In the genomic region with DNA sequence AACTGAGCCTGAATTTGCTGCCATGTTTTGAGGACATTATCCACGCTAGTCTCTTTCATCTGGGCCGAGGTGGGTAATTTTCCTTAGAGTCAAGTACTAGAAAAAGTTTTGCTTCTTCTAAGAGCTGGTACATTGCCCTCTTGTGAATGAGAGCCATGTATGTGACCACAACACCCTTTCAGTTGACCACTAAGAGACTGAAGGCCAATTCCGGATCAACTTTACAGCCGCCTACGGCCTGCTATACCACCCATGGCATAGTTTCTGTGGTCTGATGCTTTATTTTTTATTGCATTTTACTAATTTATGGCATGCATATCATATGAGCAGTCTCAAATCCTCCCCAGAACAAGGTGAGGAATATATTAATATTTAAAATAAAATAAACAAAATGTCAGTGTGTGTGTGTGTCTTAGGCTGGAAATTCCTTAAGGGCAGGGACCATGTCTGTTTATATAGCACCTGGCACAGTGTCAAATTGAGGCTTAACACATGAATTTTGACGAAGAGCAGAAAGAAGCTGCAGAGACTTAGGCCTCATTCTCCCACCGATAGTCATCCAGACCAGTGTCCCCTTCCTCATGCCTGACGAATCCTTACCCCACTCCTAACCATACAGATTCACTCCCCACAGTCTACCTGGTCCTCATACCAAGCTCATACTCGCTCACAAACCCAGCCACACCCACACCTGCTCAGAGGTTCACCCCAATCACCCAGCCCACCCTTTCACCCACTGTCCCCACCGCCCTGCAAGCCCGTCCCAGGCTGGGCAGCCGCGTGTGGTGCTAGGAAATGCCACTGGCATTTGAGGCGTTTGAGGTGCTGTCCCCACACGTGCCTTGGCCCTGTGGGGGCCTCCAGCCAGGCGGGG, we compare ENCODE assay signal across 18 cellular contexts. TPM values are rescaled to one million over a fixed set of nuclear protein-coding genes. Genes with fewer than 3 reads are reported as not detected.
DNase-seq lines count a peak whose midpoint lies in the region; ATAC-seq and TF ChIP-seq lines count a peak whose summit lies in the region.
"Had no signal": no experiment of that assay in that cellular context is flagged by ENCODE, and none has a peak within 500 bp of the region (broad histone marks: within the 10 kb centered on the region; RNA-seq: fewer than 3 reads in every experiment).

No MANE protein-coding gene starts in this region.

- H2BK12ac ChIP-seq in mesenchymal stem cell (ENCODE audit: low read length in 2 of 2): peak overlapping the region in 1 of 2 experiments; percentile 2

- H3K27me3 Mint-ChIP-seq in HFFc6 (ENCODE audit: insufficient read depth): peaks cover 6% of the 10 kb centered on the region; the same call in 1 of the 2 replicates
- H3K27me3 Mint-ChIP-seq: activated naive CD8-positive, alpha-beta T cell; CD4-positive, CD25-positive, alpha-beta regulatory T cell had no signal

- H3K79me1 ChIP-seq in mesenchymal stem cell (replicated peaks; ENCODE audit: low read length, poor library complexity, severe bottlenecking): peaks cover 5% of the 10 kb centered on the region

- no peak overlapping the region for H2AFZ ChIP-seq in mammary epithelial cell (ENCODE audit: low read depth, low read length)
- no peak overlapping the region for H2AFZ ChIP-seq in mesenchymal stem cell (ENCODE audit: low read depth, low read length)

- H3K36me3 Mint-ChIP-seq in HFFc6 (ENCODE audit: low read depth): no peaks in the 10 kb centered on the region
- H3K36me3 Mint-ChIP-seq: activated naive CD8-positive, alpha-beta T cell; CD4-positive, CD25-positive, alpha-beta regulatory T cell; stimulated activated memory B cell treated with anti-CD40 and anti-IgM and Interleukin-4, amounts not matched to agents 10 μg/mL and 1 μg/mL and 100 μg/mL, for 72 hours had no signal

- peak overlapping the region; percentile 22; the same call in 1 of the 2 replicates for H3K4me3 Mint-ChIP-seq in HFFc6
- H3K4me3 Mint-ChIP-seq: activated naive CD8-positive, alpha-beta T cell; CD4-positive, CD25-positive, alpha-beta regulatory T cell; stimulated activated memory B cell treated with anti-CD40 and anti-IgM and Interleukin-4, amounts not matched to agents 10 μg/mL and 1 μg/mL and 100 μg/mL, for 72 hours had no signal

- H4K91ac ChIP-seq in mesenchymal stem cell (ENCODE audit: low read length): peak overlapping the region; percentile 23

- no peak overlapping the region for H2BK15ac ChIP-seq in mesenchymal stem cell (ENCODE audit: low read depth, poor library complexity, severe bottlenecking)

- H3K27ac Mint-ChIP-seq in HFFc6: peak overlapping the region; percentile 68

- H2BK5ac ChIP-seq in mesenchymal stem cell (ENCODE audit: low read depth, low read length, poor library complexity, severe bottlenecking): peak overlapping the region; percentile 63

- H3K9me3 Mint-ChIP-seq in HFFc6: no peaks in the 10 kb centered on the region
- H3K9me3 Mint-ChIP-seq: CD4-positive, CD25-positive, alpha-beta regulatory T cell; stimulated activated memory B cell treated with anti-CD40 and anti-IgM and Interleukin-4, amounts not matched to agents 10 μg/mL and 1 μg/mL and 100 μg/mL, for 72 hours had no signal

- H3K27me3 ChIP-seq in mammary epithelial cell (ENCODE audit: insufficient read depth, low read length) (no peaks in the 10 kb centered on the region), mesenchymal stem cell (ENCODE audit: control insufficient read depth in 1 of 2, insufficient read depth in 1 of 2, low read length in 2 of 2) (no peaks in the 10 kb centered on the region)

- peak; percentile 70 for DNase-seq in ACHN
- peak; percentile 37 for DNase-seq in HFFc6
- DNase-seq in mammary epithelial cell: no peak
- DNase-seq in mesenchymal stem cell: peak; percentile 55
- no peak for DNase-seq in AG08395 (ENCODE audit: low spot score)
- no peak for DNase-seq in activated T-cell treated with anti-CD3 and anti-CD28 coated beads for 4 hours
- DNase-seq: CD4-positive, CD25-positive, alpha-beta regulatory T cell; cortex of kidney; GF-D8; GOT3; MM.1S; NCI-H2081; Right ventricle myocardium superior; stimulated activated CD4-positive, alpha-beta T cell treated with anti-CD3 and anti-CD28 coated beads, Interleukin-4, amount 100 ng/mL, for 4 hours had no signal

- in situ Hi-C loops in ACHN (cut with HindIII; ENCODE audit: low pct_ligation_motif_present, low pct_unique_long_range_greater_than_20kb, low sequenced_read_pairs) (no loop called here), mammary epithelial cell (cut with MboI; ENCODE audit: low sequenced_read_pairs in 2 of 2) (no loop called here)

- BruUV-seq in mammary epithelial cell (replicated peaks; lab: Mats Ljungman, UMichigan): TSS peak; percentile 10

- TF ChIP-seq CTCF in HFFc6 (IDR thresholded peaks at IDR 0.05): no peak
- TF ChIP-seq CTCF in mammary epithelial cell (conservative IDR thresholded peaks at IDR 0.05 in 1 of 2, IDR thresholded peaks at IDR 0.05 in 1 of 2; ENCODE audit: extremely low read depth in 1 of 2, insufficient read depth in 1 of 2, low read depth in 1 of 2, low read length in 2 of 2): no peak

- peak overlapping the region in 1 of 2 experiments; percentile 53 for H3K14ac ChIP-seq in mesenchymal stem cell (ENCODE audit: low read length in 2 of 2)

- H3K18ac ChIP-seq in mesenchymal stem cell (ENCODE audit: low read depth in 1 of 2, low read length in 2 of 2): peak overlapping the region in 1 of 2 experiments; percentile 52

- no peak overlapping the region for H3K23ac ChIP-seq in mesenchymal stem cell (ENCODE audit: low read length in 2 of 2)

- H3K4ac ChIP-seq in mesenchymal stem cell (ENCODE audit: low read depth in 1 of 2, low read length in 2 of 2): peak overlapping the region in 1 of 2 experiments; percentile 24

- CTCF ChIA-PET in mammary epithelial cell (lab: Charles Lee; ENCODE audit: low non-redundant PET): no interaction called here

- H3K4me1 Mint-ChIP-seq in HFFc6 (ENCODE audit: low read depth): peaks cover 48% of the 10 kb centered on the region

- H3K36me3 ChIP-seq in mammary epithelial cell (ENCODE audit: insufficient read depth, low read length) (no peaks in the 10 kb centered on the region), mesenchymal stem cell (ENCODE audit: control insufficient read depth in 1 of 2, insufficient read depth in 2 of 2, low read depth in 1 of 2, low read length in 2 of 2) (peaks cover 0 to 3% of the 10 kb centered on the region in 2 experiments)

- dilution Hi-C loops in mammary epithelial cell (cut with HindIII; ENCODE audit: low sequenced_read_pairs): no loop called here

- H3K4me1 ChIP-seq in mammary epithelial cell (ENCODE audit: insufficient read depth, low read length) (peaks cover 20% of the 10 kb centered on the region), mesenchymal stem cell (ENCODE audit: control insufficient read depth, insufficient read depth, low read depth, low read length) (peaks cover 45% of the 10 kb centered on the region)

- H3K4me3 ChIP-seq in mammary epithelial cell (replicated peaks in 1 of 3; ENCODE audit: insufficient read depth in 1 of 3, low read depth in 2 of 3, low read length in 3 of 3): no peak overlapping the region
- no peak overlapping the region for H3K4me3 ChIP-seq in mesenchymal stem cell (ENCODE audit: insufficient read depth in 1 of 2, low read depth in 1 of 2, low read length in 2 of 2)

- no peak overlapping the region for H3K4me2 ChIP-seq in mammary epithelial cell (ENCODE audit: insufficient read depth, low read depth, low read length)
- H3K4me2 ChIP-seq in mesenchymal stem cell (ENCODE audit: low read length, poor library complexity, severe bottlenecking): no peak overlapping the region

- ATAC-seq in GM21526 (IDR thresholded peaks at IDR 0.05; ENCODE audit: low FRiP score, unreplicated experiment) (no peak), GM21367 (IDR thresholded peaks at IDR 0.05; ENCODE audit: unreplicated experiment) (no peak)
- ATAC-seq: stimulated activated memory B cell treated with anti-CD40 and anti-IgM and Interleukin-4, amounts not matched to agents 10 μg/mL and 1 μg/mL and 100 μg/mL, for 72 hours had no signal

- intact Hi-C loops in mammary epithelial cell (cut with micrococcal nuclease): no loop called here

- H2AK5ac ChIP-seq in mesenchymal stem cell (ENCODE audit: low read length, severe bottlenecking): peak overlapping the region; percentile 96

- no peak overlapping the region for H4K8ac ChIP-seq in mesenchymal stem cell (ENCODE audit: low read length)

- H3K27ac ChIP-seq in mammary epithelial cell (ENCODE audit: insufficient read depth, low read depth, low read length) (no peak overlapping the region), mesenchymal stem cell (ENCODE audit: low read length, poor library complexity, severe bottlenecking) (peak overlapping the region; percentile 95)

- no peaks in the 10 kb centered on the region for H3K9me3 ChIP-seq in mammary epithelial cell (replicated peaks; ENCODE audit: insufficient read depth, low read length)
- H3K9me3 ChIP-seq in mesenchymal stem cell (ENCODE audit: control insufficient read depth, low read length): no peaks in the 10 kb centered on the region

- H4K20me1 ChIP-seq in mammary epithelial cell (ENCODE audit: insufficient read depth, low read length): no peaks in the 10 kb centered on the region

- H3K79me2 ChIP-seq in mammary epithelial cell (ENCODE audit: insufficient read depth, low read length): peaks cover 6% of the 10 kb centered on the region

- no peak overlapping the region for H3K9ac ChIP-seq in mammary epithelial cell (ENCODE audit: insufficient read depth, low read length)
- H3K9ac ChIP-seq in mesenchymal stem cell (ENCODE audit: low read length): peak overlapping the region; percentile 15

- WGBS in mammary epithelial cell (ENCODE audit: low coverage, missing lambda C conversion rate): 86% methylated on average over 15 of the region's 16 CpGs
- WGBS in mesenchymal stem cell: 67% methylated on average over 13 of the region's 16 CpGs

- H2BK120ac ChIP-seq in mesenchymal stem cell (ENCODE audit: low read depth, low read length): no peak overlapping the region

RNA-seq across cellular contexts. Expression of a gene that starts 35.5 kb away (rescaled TPM):
- 1 to 10 TPM in 5 of 6 experiments, under 1 TPM in 1; 0.76 to 1.8 (median 1.1) TPM for total RNA-seq in HFFc6 (2021; fragmentation: NEBNext Ultra II Directional; extraction: Animal tissue kit (Norgen Biotek cat#: 25700))
- total RNA-seq in mammary epithelial cell: 10 to 100 TPM; 23.8 to 28.6 TPM
- 12.8 TPM for polyA plus RNA-seq in mammary epithelial cell
- polyA minus RNA-seq in mammary epithelial cell: 33.5 TPM
- polyA plus RNA-seq in mesenchymal stem cell (2013, experiment 1 of 2): 0.37 TPM
- polyA plus RNA-seq in mesenchymal stem cell (2013, experiment 2 of 2): 0.45 TPM

Comparison
In these comparisons a context has a peak if more than half of its experiments do, and no peak if none do; other contexts are left out.
1. DNase-seq: peak in ACHN (single experiment), HFFc6 (single experiment) and mesenchymal stem cell (single experiment); none in mammary epithelial cell (single experiment), AG08395 (single experiment) and activated T-cell treated with anti-CD3 and anti-CD28 coated beads for 4 hours (single experiment).
2. RNA of a gene that starts 35.5 kb away (total RNA-seq): 23.8 to 28.6 TPM in mammary epithelial cell; 0.76 to 1.8 TPM in HFFc6; every median in the first group is over 4 times any median in the second.